Comparison of ENCODE assay signal across 21 cellular contexts in the genomic region with DNA sequence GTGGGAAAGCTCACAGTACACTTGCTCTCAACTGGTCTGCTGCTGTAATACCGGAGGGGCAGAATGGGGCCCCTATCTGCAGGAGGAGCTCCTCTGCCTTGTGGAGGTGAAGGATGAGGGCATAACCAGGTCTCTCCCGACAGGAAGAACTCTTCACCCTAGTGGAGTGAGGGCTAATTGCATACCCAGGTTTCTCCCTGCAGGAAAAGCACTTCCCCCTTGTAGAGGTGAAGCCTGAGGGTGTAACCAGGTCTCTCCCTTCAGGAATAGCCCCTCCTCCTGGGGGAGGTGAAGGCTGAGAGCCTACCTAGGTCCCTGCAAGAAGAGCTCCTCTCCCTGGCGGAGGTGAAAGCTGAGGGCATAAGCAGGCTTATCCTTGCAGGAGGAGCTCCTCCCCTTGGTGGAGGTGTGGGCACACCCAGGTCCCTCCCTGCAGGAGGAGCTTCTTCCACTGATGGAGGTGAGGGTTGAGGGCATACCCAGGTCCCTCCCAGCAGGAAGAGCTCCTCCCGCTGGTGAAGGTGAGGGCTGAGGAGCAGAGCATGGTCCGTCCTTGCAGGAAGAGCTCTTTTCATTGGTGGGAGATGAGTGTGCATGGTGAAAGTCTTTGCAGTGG.
A peak's percentile ranks its signal among the peaks of the same experiment; 100 is the strongest.
DNase-seq lines count a peak whose midpoint lies in the region; ATAC-seq, FAIRE-seq and TF ChIP-seq lines count a peak whose summit lies in the region.
"Had no signal": no experiment of that assay in that cellular context is flagged by ENCODE, and none has a peak within 500 bp of the region (broad histone marks: within the 10 kb centered on the region; RNA-seq: fewer than 3 reads in every experiment).

No MANE protein-coding gene starts in this region.

- H3K27me3 ChIP-seq in GM23338 (ENCODE audit: insufficient read depth): no peaks in the 10 kb centered on the region
- H3K27me3 ChIP-seq in small intestine (ENCODE audit: control insufficient read depth in 2 of 2, insufficient read depth in 2 of 2, low read length in 2 of 2): no peaks in the 10 kb centered on the region
- H3K27me3 ChIP-seq: BLaER1 had no signal

- WGBS in small intestine, 3 donors: 47 to 73% methylated on average over 3 to 5 of the region's 5 CpGs; no CpG with 5 or more reads in 1 of the 3 donors

- no peak overlapping the region for H2AFZ ChIP-seq in GM23338

- H3K27ac ChIP-seq in GM23338 (ENCODE audit: low read depth) (no peak overlapping the region), small intestine (ENCODE audit: low read depth in 1 of 2, low read length in 1 of 2) (no peak overlapping the region)
- H3K27ac ChIP-seq: BLaER1, C4-2B had no signal

- peak; percentile 59 for ATAC-seq in GM23338
- ATAC-seq: CD8-positive, alpha-beta T cell had no signal

- H3K4me1 ChIP-seq in GM23338 (ENCODE audit: insufficient read depth) (no peaks in the 10 kb centered on the region), small intestine (ENCODE audit: control insufficient read depth in 2 of 2, insufficient read depth in 1 of 2, low read depth in 1 of 2, low read length in 1 of 2) (no peaks in the 10 kb centered on the region)
- H3K4me1 ChIP-seq: BLaER1 had no signal

- H3K27ac Mint-ChIP-seq in GM23338 (no peak overlapping the region), HFFc6 (no peak overlapping the region)
- H3K27ac Mint-ChIP-seq: B cell; CD4-positive, CD25-positive, alpha-beta regulatory T cell; CD8-positive, alpha-beta T cell had no signal

- no peak overlapping the region for H3K4me2 ChIP-seq in GM23338
- H3K4me2 ChIP-seq: BLaER1 had no signal

- H3K4me3 ChIP-seq in GM23338 (no peak overlapping the region), small intestine (ENCODE audit: low read depth in 1 of 2, low read length in 2 of 2) (no peak overlapping the region)
- H3K4me3 ChIP-seq: BLaER1 had no signal

- H3K36me3 Mint-ChIP-seq in GM23338 (ENCODE audit: low read depth) (no peaks in the 10 kb centered on the region; the same call in 2 of the 3 replicates), HFFc6 (ENCODE audit: low read depth) (no peaks in the 10 kb centered on the region)
- H3K36me3 Mint-ChIP-seq: CD4-positive, CD25-positive, alpha-beta regulatory T cell; CD8-positive, alpha-beta T cell had no signal

- TF ChIP-seq CTCF in GM23338 (conservative IDR thresholded peaks at IDR 0.05; ENCODE audit: low read depth in 2 of 2) (no peak), HFFc6 (IDR thresholded peaks at IDR 0.05) (no peak)

- no peaks in the 10 kb centered on the region for H4K20me1 ChIP-seq in GM23338 (replicated peaks; ENCODE audit: insufficient read depth)
- H4K20me1 ChIP-seq: BLaER1 had no signal

- H3F3A ChIP-seq in GM23338 (replicated peaks; ENCODE audit: low read depth): no peaks in the 10 kb centered on the region

- H3K4me3 Mint-ChIP-seq in GM23338 (no peak overlapping the region), HFFc6 (no peak overlapping the region)
- H3K4me3 Mint-ChIP-seq: B cell; CD8-positive, alpha-beta T cell had no signal

- no peaks in the 10 kb centered on the region for H3K9me3 Mint-ChIP-seq in GM23338
- no peaks in the 10 kb centered on the region for H3K9me3 Mint-ChIP-seq in HFFc6
- H3K9me3 Mint-ChIP-seq: CD4-positive, CD25-positive, alpha-beta regulatory T cell; CD8-positive, alpha-beta T cell had no signal

- H3K4me1 Mint-ChIP-seq in GM23338 (no peaks in the 10 kb centered on the region), HFFc6 (ENCODE audit: low read depth) (no peaks in the 10 kb centered on the region)
- H3K4me1 Mint-ChIP-seq: B cell; CD4-positive, CD25-positive, alpha-beta regulatory T cell had no signal

- no peaks in the 10 kb centered on the region for H3K9me3 ChIP-seq in small intestine (ENCODE audit: control insufficient read depth, low read depth)
- H3K9me3 ChIP-seq: BLaER1 had no signal

- no peak for FAIRE-seq in small intestine (lab: Jason Lieb, UNC)
- FAIRE-seq: D721Med, GM12891, GM18507 had no signal

- H3K27me3 Mint-ChIP-seq in GM23338 (ENCODE audit: insufficient read depth, low read depth, poor library complexity) (peaks cover 2% of the 10 kb centered on the region), HFFc6 (ENCODE audit: insufficient read depth) (peaks cover 2% of the 10 kb centered on the region; the same call in 1 of the 2 replicates)
- H3K27me3 Mint-ChIP-seq: B cell; CD4-positive, CD25-positive, alpha-beta regulatory T cell had no signal

- no peaks in the 10 kb centered on the region for H3K79me2 ChIP-seq in GM23338 (replicated peaks; ENCODE audit: insufficient read depth)

- H3K9me2 ChIP-seq in GM23338 (ENCODE audit: insufficient read depth): no peaks in the 10 kb centered on the region

- peak; percentile 37 for DNase-seq in GM23338 (ENCODE audit: low spot score)
- DNase-seq in cerebellar cortex (ENCODE audit: low spot score): peak; percentile 17
- DNase-seq in iPS DF 19.7 (ENCODE audit: low read depth, low spot score): peak; percentile 45
- DNase-seq in small intestine: peak; percentile 17
- no peak for DNase-seq in EL
- DNase-seq in HFFc6: no peak
- DNase-seq in NCI-H345 (lab: John Stamatoyannopoulos, UW): no peak
- DNase-seq: CD4-positive, CD25-positive, alpha-beta regulatory T cell; CD8-positive, alpha-beta T cell; DMS 273 treated with DMSO at 0.1 percent for 48 hours; DMS79; GF-D8; GOT3; H7; HCEC 1CT had no signal

- H3K36me3 ChIP-seq in GM23338 (ENCODE audit: insufficient read depth): no peaks in the 10 kb centered on the region
- H3K36me3 ChIP-seq in small intestine (ENCODE audit: control insufficient read depth in 2 of 2, insufficient read depth in 2 of 2, low read length in 2 of 2): no peaks in the 10 kb centered on the region
- H3K36me3 ChIP-seq: BLaER1 had no signal

TF ChIP-seq in GM23338, 12 proteins besides CTCF, POLR2A, EP300 and RAD21:
- TF ChIP-seq EZH2phosphoT487 (IDR thresholded peaks at IDR 0.05; ENCODE audit: unreplicated experiment) (no peak), POLR2AphosphoS5 (IDR thresholded peaks at IDR 0.05; ENCODE audit: low read depth) (no peak)
- TF ChIP-seq, protein P1, sequence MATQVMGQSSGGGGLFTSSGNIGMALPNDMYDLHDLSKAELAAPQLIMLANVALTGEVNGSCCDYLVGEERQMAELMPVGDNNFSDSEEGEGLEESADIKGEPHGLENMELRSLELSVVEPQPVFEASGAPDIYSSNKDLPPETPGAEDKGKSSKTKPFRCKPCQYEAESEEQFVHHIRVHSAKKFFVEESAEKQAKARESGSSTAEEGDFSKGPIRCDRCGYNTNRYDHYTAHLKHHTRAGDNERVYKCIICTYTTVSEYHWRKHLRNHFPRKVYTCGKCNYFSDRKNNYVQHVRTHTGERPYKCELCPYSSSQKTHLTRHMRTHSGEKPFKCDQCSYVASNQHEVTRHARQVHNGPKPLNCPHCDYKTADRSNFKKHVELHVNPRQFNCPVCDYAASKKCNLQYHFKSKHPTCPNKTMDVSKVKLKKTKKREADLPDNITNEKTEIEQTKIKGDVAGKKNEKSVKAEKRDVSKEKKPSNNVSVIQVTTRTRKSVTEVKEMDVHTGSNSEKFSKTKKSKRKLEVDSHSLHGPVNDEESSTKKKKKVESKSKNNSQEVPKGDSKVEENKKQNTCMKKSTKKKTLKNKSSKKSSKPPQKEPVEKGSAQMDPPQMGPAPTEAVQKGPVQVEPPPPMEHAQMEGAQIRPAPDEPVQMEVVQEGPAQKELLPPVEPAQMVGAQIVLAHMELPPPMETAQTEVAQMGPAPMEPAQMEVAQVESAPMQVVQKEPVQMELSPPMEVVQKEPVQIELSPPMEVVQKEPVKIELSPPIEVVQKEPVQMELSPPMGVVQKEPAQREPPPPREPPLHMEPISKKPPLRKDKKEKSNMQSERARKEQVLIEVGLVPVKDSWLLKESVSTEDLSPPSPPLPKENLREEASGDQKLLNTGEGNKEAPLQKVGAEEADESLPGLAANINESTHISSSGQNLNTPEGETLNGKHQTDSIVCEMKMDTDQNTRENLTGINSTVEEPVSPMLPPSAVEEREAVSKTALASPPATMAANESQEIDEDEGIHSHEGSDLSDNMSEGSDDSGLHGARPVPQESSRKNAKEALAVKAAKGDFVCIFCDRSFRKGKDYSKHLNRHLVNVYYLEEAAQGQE (IDR thresholded peaks at IDR 0.05; ENCODE audit: unreplicated experiment): no peak

Comparison
In these comparisons a context has a peak if more than half of its experiments do, and no peak if none do; other contexts are left out.
1. DNase-seq: peak in GM23338 (single experiment), cerebellar cortex (single experiment), iPS DF 19.7 (single experiment) and small intestine (single experiment); none in EL (single experiment), HFFc6 (single experiment) and NCI-H345 (single experiment).